In the genomic region with DNA sequence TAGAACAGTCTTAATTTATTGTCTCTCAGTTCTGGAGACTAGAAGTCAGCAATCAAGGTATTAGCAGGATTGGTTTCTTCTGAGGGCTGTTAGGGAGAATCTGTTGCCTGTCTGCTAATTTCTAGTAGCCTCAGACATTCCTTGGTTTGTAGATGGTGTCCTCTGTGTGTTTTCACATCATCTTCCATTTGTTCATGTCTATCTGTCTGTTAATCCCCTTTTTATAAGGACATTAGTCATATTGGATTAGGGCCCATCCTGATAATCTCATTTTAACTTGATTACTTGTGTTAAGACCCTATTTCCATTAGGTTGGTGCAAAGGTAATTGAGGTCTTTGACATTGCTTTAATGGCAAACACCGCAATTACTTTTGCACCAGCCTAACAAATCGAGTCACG, we compare ENCODE assay signal across 29 cellular contexts.
"Had no signal": no experiment of that assay in that cellular context is flagged by ENCODE, and none has a peak within 500 bp of the region (broad histone marks: within the 10 kb centered on the region; RNA-seq: fewer than 3 reads in every experiment).

No MANE protein-coding gene starts in this region.

- H3K9me3 ChIP-seq: colonic mucosa, gastroesophageal sphincter, left ventricle myocardium inferior, mucosa of descending colon, psoas muscle, spleen, testis, transverse colon had no signal

- H3K27ac ChIP-seq: colonic mucosa, epithelial cell of prostate, gastroesophageal sphincter, hepatocyte, left ventricle myocardium inferior, parathyroid adenoma, spleen, testis, transverse colon had no signal

- H3K27ac Mint-ChIP-seq: activated CD4-positive, alpha-beta memory T cell treated with anti-CD3 and anti-CD28 coated beads, Interleukin-2, amount 10 ng/mL, durations not matched to agents 7 days and 5 days; activated CD4-positive, alpha-beta T cell treated with anti-CD3 and anti-CD28 coated beads, Interleukin-2, amount 10 ng/mL, durations not matched to agents 7 days and 5 days; activated naive CD4-positive, alpha-beta T cell treated with anti-CD3 and anti-CD28 coated beads, Interleukin-2, amount 50 U/mL, for 24 hours; activated naive CD8-positive, alpha-beta T cell treated with anti-CD3 and anti-CD28 coated beads, Interleukin-2, amount 50 U/mL, for 24 hours; activated T-cell treated with anti-CD3 and anti-CD28 coated beads, Interleukin-2, amount 50 U/mL, for 24 hours; nephron; T-helper 1 cell treated with Interleukin-12 subunit alpha and Interleukin-12 subunit beta and Interleukin-4 antibody, amounts not matched to agents 30 μg/mL and 1 μg/mL, for 36 hours had no signal

- FAIRE-seq: bronchial epithelial cell, endometrium had no signal

- ATAC-seq: activated naive CD8-positive, alpha-beta T cell treated with anti-CD3 and anti-CD28 coated beads, Interleukin-2, amount 50 U/mL, for 24 hours; gastroesophageal sphincter; mucosa of descending colon had no signal

- H3K4me3 Mint-ChIP-seq: activated CD4-positive, alpha-beta memory T cell treated with anti-CD3 and anti-CD28 coated beads, Interleukin-2, amount 10 ng/mL, durations not matched to agents 7 days and 5 days; activated CD4-positive, alpha-beta T cell treated with anti-CD3 and anti-CD28 coated beads, Interleukin-2, amount 10 ng/mL, durations not matched to agents 7 days and 5 days; activated naive CD4-positive, alpha-beta T cell treated with anti-CD3 and anti-CD28 coated beads, Interleukin-2, amount 50 U/mL, for 24 hours; activated naive CD8-positive, alpha-beta T cell treated with anti-CD3 and anti-CD28 coated beads, Interleukin-2, amount 50 U/mL, for 24 hours; activated T-cell treated with anti-CD3 and anti-CD28 coated beads, Interleukin-2, amount 50 U/mL, for 24 hours; nephron; T-helper 1 cell treated with Interleukin-12 subunit alpha and Interleukin-12 subunit beta and Interleukin-4 antibody, amounts not matched to agents 30 μg/mL and 1 μg/mL, for 36 hours had no signal

- H3K27me3 ChIP-seq: colonic mucosa, gastroesophageal sphincter, hepatocyte, spleen, testis, transverse colon had no signal

- DNase-seq: activated CD4-positive, alpha-beta memory T cell treated with anti-CD3 and anti-CD28 coated beads, Interleukin-2, amount 10 ng/mL, durations not matched to agents 7 days and 5 days; activated CD4-positive, alpha-beta T cell treated with anti-CD3 and anti-CD28 coated beads for 1 hour; activated CD4-positive, alpha-beta T cell treated with anti-CD3 and anti-CD28 coated beads, Interleukin-2, amount 10 ng/mL, durations not matched to agents 7 days and 5 days; activated CD8-positive, alpha-beta memory T cell treated with anti-CD3 and anti-CD28 coated beads, Interleukin-2, amount 50 U/mL, for 48 hours; activated gamma-delta T cell treated with Interleukin-2 at 50 U/mL for 16 hours; activated naive CD8-positive, alpha-beta T cell treated with anti-CD3 and anti-CD28 coated beads, Interleukin-2, amount 50 U/mL, for 24 hours; activated T-cell treated with anti-CD3 and anti-CD28 coated beads, Interleukin-2, amount 50 U/mL, for 24 hours; colonic mucosa; effector CD8-positive, alpha-beta T cell; islet precursor cell; left ventricle myocardium inferior; mesendoderm; mucosa of descending colon; psoas muscle; spleen; stimulated activated naive CD4-positive, alpha-beta T cell; T1000; testis; transverse colon had no signal

- H3K4me1 ChIP-seq: colonic mucosa had no signal

- H3K4me1 Mint-ChIP-seq: nephron had no signal

- H3K9me3 Mint-ChIP-seq: activated CD4-positive, alpha-beta memory T cell treated with anti-CD3 and anti-CD28 coated beads, Interleukin-2, amount 10 ng/mL, durations not matched to agents 7 days and 5 days; activated CD4-positive, alpha-beta T cell treated with anti-CD3 and anti-CD28 coated beads, Interleukin-2, amount 10 ng/mL, durations not matched to agents 7 days and 5 days; activated naive CD4-positive, alpha-beta T cell treated with anti-CD3 and anti-CD28 coated beads, Interleukin-2, amount 50 U/mL, for 24 hours; activated naive CD8-positive, alpha-beta T cell treated with anti-CD3 and anti-CD28 coated beads, Interleukin-2, amount 50 U/mL, for 24 hours; activated T-cell treated with anti-CD3 and anti-CD28 coated beads, Interleukin-2, amount 50 U/mL, for 24 hours; nephron; T-helper 1 cell treated with Interleukin-12 subunit alpha and Interleukin-12 subunit beta and Interleukin-4 antibody, amounts not matched to agents 30 μg/mL and 1 μg/mL, for 36 hours had no signal

- H3K27me3 Mint-ChIP-seq: activated CD4-positive, alpha-beta memory T cell treated with anti-CD3 and anti-CD28 coated beads, Interleukin-2, amount 10 ng/mL, durations not matched to agents 7 days and 5 days; activated CD4-positive, alpha-beta T cell treated with anti-CD3 and anti-CD28 coated beads, Interleukin-2, amount 10 ng/mL, durations not matched to agents 7 days and 5 days; activated naive CD4-positive, alpha-beta T cell treated with anti-CD3 and anti-CD28 coated beads, Interleukin-2, amount 50 U/mL, for 24 hours; activated naive CD8-positive, alpha-beta T cell treated with anti-CD3 and anti-CD28 coated beads, Interleukin-2, amount 50 U/mL, for 24 hours; activated T-cell treated with anti-CD3 and anti-CD28 coated beads, Interleukin-2, amount 50 U/mL, for 24 hours had no signal

- H3K4me3 ChIP-seq: colonic mucosa, gastroesophageal sphincter, hepatocyte, left ventricle myocardium inferior, lung, mucosa of descending colon, psoas muscle, spleen, testis, transverse colon had no signal
